ENCODE assay signal across 13 cellular contexts in the genomic region with DNA sequence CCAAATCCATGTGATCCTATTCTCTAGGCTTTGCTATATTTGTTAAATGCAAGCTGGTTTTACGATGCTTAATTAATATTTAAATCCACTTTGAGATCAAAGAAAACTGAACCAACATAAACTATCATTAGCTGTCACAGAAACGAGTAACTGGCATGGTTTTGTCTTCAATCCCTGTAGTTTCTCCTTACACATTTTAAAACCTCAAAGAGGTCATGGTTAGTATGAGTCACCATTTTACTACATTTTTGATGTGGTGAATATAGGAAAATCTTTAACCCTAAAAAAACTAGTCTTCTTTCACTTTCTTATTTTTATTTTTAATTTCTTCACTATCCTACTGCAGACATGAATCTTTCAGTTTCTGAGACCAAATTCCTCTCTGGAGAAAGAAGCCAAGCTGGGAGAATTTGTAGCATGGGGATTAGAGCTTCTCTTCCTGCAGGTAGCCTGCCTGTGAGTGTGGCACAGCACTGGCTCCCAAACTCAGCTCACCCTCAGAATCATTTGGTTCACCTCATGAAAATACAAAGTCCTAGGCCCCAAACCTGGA. TPM values are rescaled to one million over a fixed set of nuclear protein-coding genes. Genes with fewer than 3 reads are reported as not detected.
A peak's percentile ranks its signal among the peaks of the same experiment; 100 is the strongest.
DNase-seq lines count a peak whose midpoint lies in the region; ATAC-seq and TF ChIP-seq lines count a peak whose summit lies in the region.
"Had no signal": no experiment of that assay in that cellular context is flagged by ENCODE, and none has a peak within 500 bp of the region (broad histone marks: within the 10 kb centered on the region; RNA-seq: fewer than 3 reads in every experiment).

No MANE protein-coding gene starts in this region.

- intact Hi-C loops in gastrocnemius medialis (cut with DNase I; ENCODE audit: low total_unique reads) = no loop called here
- intact Hi-C loops in adrenal gland (cut with DNase I) = loop anchor here in 1 of 2 donors (10.0 kb wide), 1 partner anchor 89 kb away; a partner anchor contains a TSS

- H3K4me1 ChIP-seq in gastrocnemius medialis (no peaks in the 10 kb centered on the region), adrenal gland (replicated peaks in 1 of 2) (no peaks in the 10 kb centered on the region)
- H3K4me1 ChIP-seq: gastroesophageal sphincter, vagina had no signal

- in situ Hi-C loops in gastrocnemius medialis (cut with MboI; ENCODE audit: low sequenced_read_pairs in 4 of 4) = no loop called here

- H3K4me3 ChIP-seq in GM12865 (ENCODE audit: low read depth, low read length) (no peak overlapping the region), gastrocnemius medialis (no peak overlapping the region), adrenal gland (no peak overlapping the region)
- H3K4me3 ChIP-seq: gastroesophageal sphincter, vagina had no signal

- no peak for TF ChIP-seq CTCF in GM12865 (IDR thresholded peaks at IDR 0.05; ENCODE audit: insufficient read depth, low read depth, low read length, missing control alignments)
- TF ChIP-seq CTCF in gastrocnemius medialis (IDR thresholded peaks at IDR 0.05 in 4 of 5, conservative IDR thresholded peaks at IDR 0.05 in 1 of 5) = no peak
- no peak for TF ChIP-seq CTCF in adrenal gland (IDR thresholded peaks at IDR 0.05)

- ATAC-seq in gastrocnemius medialis (no peak), HG02798 (IDR thresholded peaks at IDR 0.05; ENCODE audit: poor library complexity, unreplicated experiment) (no peak)
- ATAC-seq: gastroesophageal sphincter had no signal

- H3K27ac ChIP-seq in gastrocnemius medialis (no peak overlapping the region), adrenal gland (no peak overlapping the region)
- H3K27ac ChIP-seq: gastroesophageal sphincter, vagina had no signal

- TF ChIP-seq POLR2A in gastrocnemius medialis (IDR thresholded peaks at IDR 0.05) (no peak), adrenal gland (IDR thresholded peaks at IDR 0.05) (no peak)

- DNase-seq in A172 (ENCODE audit: low spot score) = peak; percentile 65
- peak; percentile 32 for DNase-seq in GM12865 (ENCODE audit: low read depth)
- peak; percentile 44 for DNase-seq in NCI-H226
- DNase-seq in central memory CD4-positive, alpha-beta T cell = peak; percentile 29
- no peak for DNase-seq in gastrocnemius medialis
- DNase-seq in NCI-H345 (lab: John Stamatoyannopoulos, UW) = no peak
- DNase-seq in adrenal gland = no peak
- DNase-seq: activated effector memory CD4-positive, alpha-beta T cell treated with Interleukin-2 at 50 U/mL for 16 hours; NCI-H146 had no signal

- H3K27me3 ChIP-seq in gastrocnemius medialis (no peaks in the 10 kb centered on the region), adrenal gland (no peaks in the 10 kb centered on the region)
- H3K27me3 ChIP-seq: gastroesophageal sphincter, vagina had no signal

- WGBS in adrenal gland, 4 donors = 41 to 51% (median 48%) methylated on average over 2 of the region's 2 CpGs

- H3K36me3 ChIP-seq in gastrocnemius medialis = no peaks in the 10 kb centered on the region
- H3K36me3 ChIP-seq in adrenal gland (replicated peaks in 1 of 2) = no peaks in the 10 kb centered on the region
- H3K36me3 ChIP-seq: gastroesophageal sphincter, vagina had no signal

- H3K9me3 ChIP-seq in gastrocnemius medialis (no peaks in the 10 kb centered on the region), adrenal gland (replicated peaks in 1 of 3) (no peaks in the 10 kb centered on the region)
- H3K9me3 ChIP-seq: gastroesophageal sphincter, vagina had no signal

RNA-seq across cellular contexts. Expression of a gene that starts 8.7 kb away (rescaled TPM):
- not detected in 2 replicates for total RNA-seq in A172 (2014; rRNA removed; shearing (Covaris generic))
- not detected for total RNA-seq in gastrocnemius medialis
- total RNA-seq in adrenal gland = not detected
- polyA plus RNA-seq in adrenal gland = not detected
- total RNA-seq: gastroesophageal sphincter, mononuclear cell, vagina had no signal

RNA-seq across cellular contexts. Expression of a gene that starts 34.0 kb away (rescaled TPM):
- total RNA-seq in A172 (2014; rRNA removed; shearing (Covaris generic)) = not detected in 2 replicates
- total RNA-seq in gastrocnemius medialis (not detected), adrenal gland (under 1 TPM in 2 of 8 donors, not detected in 6; 0.41 to 0.46 TPM)
- not detected for polyA plus RNA-seq in adrenal gland
- total RNA-seq: vagina had no signal

RNA-seq across cellular contexts. Expression of a gene that starts 57.8 kb away (rescaled TPM):
- total RNA-seq in A172 (2014; rRNA removed; shearing (Covaris generic)) = not detected in 2 replicates
- total RNA-seq in gastrocnemius medialis (not detected), adrenal gland (1 to 10 TPM in 1 of 8 donors, under 1 TPM in 3, not detected in 4; 0.36 to 2.0 (median 0.53) TPM)
- 1 to 10 TPM in 1 of 3 donors, under 1 TPM in 2; 0.29 to 1.9 (median 0.37) TPM for polyA plus RNA-seq in adrenal gland

Comparison
In these comparisons a context has a peak if more than half of its experiments do, and no peak if none do; other contexts are left out.
1. DNase-seq: peak in A172 (single experiment), GM12865 (single experiment), NCI-H226 (single experiment) and central memory CD4-positive, alpha-beta T cell (single experiment); none in gastrocnemius medialis (0 of 2), NCI-H345 (single experiment) and adrenal gland (0 of 7).